ENCODE assay signal across 22 cellular contexts in genomic region chr13:113665582-113666323, GRCh38. TPM values are rescaled to one million over a fixed set of nuclear protein-coding genes. Genes with fewer than 3 reads are reported as not detected.
DNase-seq lines count a peak whose midpoint lies in the region; ATAC-seq and TF ChIP-seq lines count a peak whose summit lies in the region.
"Had no signal": no experiment of that assay in that cellular context is flagged by ENCODE, and none has a peak within 500 bp of the region (broad histone marks: within the 10 kb centered on the region; RNA-seq: fewer than 3 reads in every experiment).

No MANE protein-coding gene starts in this region.

- no peak overlapping the region for H3K27ac Mint-ChIP-seq in activated CD4-positive, alpha-beta T cell treated with anti-CD3 and anti-CD28 coated beads for 36 hours
- H3K27ac Mint-ChIP-seq: activated naive CD8-positive, alpha-beta T cell treated with anti-CD3 and anti-CD28 coated beads, Interleukin-2, amount 50 U/mL, for 24 hours; dendritic cell treated with granulocyte-macrophage colony-stimulating factor and Interleukin-4, amounts not matched to agents 40 ng/mL and 50 ng/mL, for 4 days had no signal

- no peak overlapping the region for H3K4me3 Mint-ChIP-seq in activated CD4-positive, alpha-beta T cell treated with anti-CD3 and anti-CD28 coated beads for 36 hours
- H3K4me3 Mint-ChIP-seq: activated naive CD8-positive, alpha-beta T cell treated with anti-CD3 and anti-CD28 coated beads, Interleukin-2, amount 50 U/mL, for 24 hours; dendritic cell treated with granulocyte-macrophage colony-stimulating factor and Interleukin-4, amounts not matched to agents 40 ng/mL and 50 ng/mL, for 4 days had no signal

- no peaks in the 10 kb centered on the region for H3K27me3 Mint-ChIP-seq in activated CD4-positive, alpha-beta T cell treated with anti-CD3 and anti-CD28 coated beads for 36 hours
- H3K27me3 Mint-ChIP-seq: activated naive CD8-positive, alpha-beta T cell treated with anti-CD3 and anti-CD28 coated beads, Interleukin-2, amount 50 U/mL, for 24 hours had no signal

- H3K4me1 ChIP-seq in sigmoid colon, result no peaks in the 10 kb centered on the region
- H3K4me1 ChIP-seq: gastrocnemius medialis, thyroid gland had no signal

- no peak for ATAC-seq in activated CD4-positive, alpha-beta T cell treated with anti-CD3 and anti-CD28 coated beads for 36 hours
- ATAC-seq in GM18870 (IDR thresholded peaks at IDR 0.05; ENCODE audit: unreplicated experiment), result no peak
- ATAC-seq: activated naive CD8-positive, alpha-beta T cell treated with anti-CD3 and anti-CD28 coated beads, Interleukin-2, amount 50 U/mL, for 24 hours; gastrocnemius medialis had no signal

- DNase-seq in activated CD4-positive, alpha-beta T cell treated with anti-CD3 and anti-CD28 coated beads for 36 hours, result peak; percentile 2
- no peak for DNase-seq in activated CD4-positive, alpha-beta T cell treated with anti-CD3 and anti-CD28 coated beads, Interleukin-2, amount 50 U/mL, for 4 hours
- no peak for DNase-seq in HEK293T (ENCODE audit: extremely low spot score)
- peak; percentile 47 for DNase-seq in islet precursor cell
- peak; percentile 56 for DNase-seq in sigmoid colon
- no peak for DNase-seq in GM20000 (ENCODE audit: low spot score)
- DNase-seq in DMS 273 (lab: John Stamatoyannopoulos, UW; ENCODE audit: unreplicated experiment), result no peak
- DNase-seq: activated naive CD8-positive, alpha-beta T cell treated with anti-CD3 and anti-CD28 coated beads, Interleukin-2, amount 50 U/mL, for 24 hours; brain microvascular endothelial cell; EL; NCI-H1436 treated with DMSO at 0.1 percent for 48 hours; NCI-H82; OCI-M1; SHP77 treated with DMSO at 0.1 percent for 48 hours; stimulated activated naive CD4-positive, alpha-beta T cell; thyroid gland had no signal

- TF ChIP-seq CTCF in sigmoid colon (IDR thresholded peaks at IDR 0.05) (no peak), GM20000 (IDR thresholded peaks at IDR 0.05; ENCODE audit: extremely low read depth, missing control alignments) (no peak)

- H3K36me3 ChIP-seq in sigmoid colon, result no peaks in the 10 kb centered on the region
- H3K36me3 ChIP-seq: brain microvascular endothelial cell, gastrocnemius medialis, thyroid gland had no signal

- no peaks in the 10 kb centered on the region for H3K4me1 Mint-ChIP-seq in activated CD4-positive, alpha-beta T cell treated with anti-CD3 and anti-CD28 coated beads for 36 hours
- H3K4me1 Mint-ChIP-seq: activated naive CD8-positive, alpha-beta T cell treated with anti-CD3 and anti-CD28 coated beads, Interleukin-2, amount 50 U/mL, for 24 hours had no signal

- POLR2A ChIA-PET in activated CD4-positive, alpha-beta T cell treated with anti-CD3 and anti-CD28 coated beads for 36 hours (lab: Charles Lee), result no interaction called here
- POLR2A ChIA-PET in HEK293T (lab: Yijun Ruan, JAX), result no interaction called here

- TF ChIP-seq POLR2A in sigmoid colon (IDR thresholded peaks at IDR 0.05), result no peak

- H3K27ac ChIP-seq in sigmoid colon, result no peak overlapping the region
- H3K27ac ChIP-seq: brain microvascular endothelial cell, gastrocnemius medialis, thyroid gland had no signal

- peaks cover 12% of the 10 kb centered on the region for H3K9me3 Mint-ChIP-seq in activated CD4-positive, alpha-beta T cell treated with anti-CD3 and anti-CD28 coated beads for 36 hours (ENCODE audit: low read depth)

- intact Hi-C loops in activated CD4-positive, alpha-beta T cell treated with anti-CD3 and anti-CD28 coated beads for 36 hours (cut with DNase I, micrococcal nuclease), result no loop called here
- intact Hi-C loops in sigmoid colon (cut with DNase I), result no loop called here

- peaks cover 0 to 6% (median 2%) of the 10 kb centered on the region in 4 donors for H3K9me3 ChIP-seq in sigmoid colon
- H3K9me3 ChIP-seq: thyroid gland had no signal

- CTCF ChIA-PET in activated CD4-positive, alpha-beta T cell treated with anti-CD3 and anti-CD28 coated beads for 36 hours (lab: Charles Lee), result interaction anchor here (0.6 kb wide), 1 partner anchor 358 kb away, joined by 3 read pairs; no protein-coding TSS in a partner anchor
- CTCF ChIA-PET in HEK293T (lab: Yijun Ruan, JAX), result no interaction called here

- H3K36me3 Mint-ChIP-seq in activated CD4-positive, alpha-beta T cell treated with anti-CD3 and anti-CD28 coated beads for 36 hours (ENCODE audit: low read depth), result no peaks in the 10 kb centered on the region

- no peak overlapping the region for H3K4me3 ChIP-seq in sigmoid colon
- H3K4me3 ChIP-seq: gastrocnemius medialis, thyroid gland had no signal

- WGBS in sigmoid colon, 2 donors, result 88 to 92% methylated on average over 3 of the region's 3 CpGs

- TF ChIP-seq EP300 in sigmoid colon (IDR thresholded peaks at IDR 0.05), result no peak

- peaks cover 0 to 4% (median 0%) of the 10 kb centered on the region in 3 donors for H3K27me3 ChIP-seq in sigmoid colon
- H3K27me3 ChIP-seq: brain microvascular endothelial cell, thyroid gland had no signal

TF ChIP-seq in HEK293T, 16 proteins besides CTCF, POLR2A, EP300 and RAD21:
- TF ChIP-seq CTBP1 (IDR thresholded peaks at IDR 0.05; ENCODE audit: borderline replicate concordance) (peak; percentile 47; the same call in 1 of the 2 replicates), ELF4 (IDR thresholded peaks at IDR 0.05) (no peak)

RNA-seq across cellular contexts. Expression of gene GRK1, which starts 1.3 kb away (rescaled TPM):
- total RNA-seq in activated CD4-positive, alpha-beta T cell treated with anti-CD3 and anti-CD28 coated beads for 36 hours, result under 1 TPM; 0.16 to 0.21 TPM
- total RNA-seq in sigmoid colon, result under 1 TPM in 1 of 4 donors, not detected in 3; 0.28 TPM
- under 1 TPM in 1 of 3 donors, not detected in 2; 0.10 TPM for polyA plus RNA-seq in sigmoid colon
- total RNA-seq: A172, mucosa of gallbladder had no signal

RNA-seq across cellular contexts. Expression of gene ATP4B, which starts 7.8 kb away (rescaled TPM):
- total RNA-seq in activated CD4-positive, alpha-beta T cell treated with anti-CD3 and anti-CD28 coated beads for 36 hours, result not detected
- total RNA-seq in sigmoid colon, result not detected
- polyA plus RNA-seq in sigmoid colon, result not detected
- total RNA-seq: A172, gastrocnemius medialis, mucosa of gallbladder, thyroid gland had no signal
- polyA plus RNA-seq: BJ had no signal

Comparison
In these comparisons a context has a peak if more than half of its experiments do, and no peak if none do; other contexts are left out.
1. DNase-seq: peak in activated CD4-positive, alpha-beta T cell treated with anti-CD3 and anti-CD28 coated beads for 36 hours (single experiment), islet precursor cell (single experiment) and sigmoid colon (single experiment); none in activated CD4-positive, alpha-beta T cell treated with anti-CD3 and anti-CD28 coated beads, Interleukin-2, amount 50 U/mL, for 4 hours (0 of 2), HEK293T (single experiment), GM20000 (single experiment) and DMS 273 (single experiment).